17 cellular contexts compared by ENCODE assay signal in genomic region chr6:151592449-151593169, GRCh38.
DNase-seq lines count a peak whose midpoint lies in the region; ATAC-seq and TF ChIP-seq lines count a peak whose summit lies in the region.
"Had no signal": no experiment of that assay in that cellular context is flagged by ENCODE, and none has a peak within 500 bp of the region (broad histone marks: within the 10 kb centered on the region; RNA-seq: fewer than 3 reads in every experiment).

No MANE protein-coding gene starts in this region.

- no peaks in the 10 kb centered on the region for H4K20me1 ChIP-seq in hepatocyte (ENCODE audit: insufficient read depth, poor library complexity, severe bottlenecking)

- no peaks in the 10 kb centered on the region for H3K79me2 ChIP-seq in hepatocyte

- H3K4me3 ChIP-seq in HEK293 (ENCODE audit: low read depth, low read length): no peak overlapping the region
- no peak overlapping the region for H3K4me3 ChIP-seq in hepatocyte
- no peak overlapping the region for H3K4me3 ChIP-seq in transverse colon
- H3K4me3 ChIP-seq: HAP-1 had no signal

- H3K36me3 Mint-ChIP-seq in stimulated activated memory B cell treated with anti-CD40 and anti-IgM and Interleukin-4, amounts not matched to agents 10 μg/mL and 1 μg/mL and 100 μg/mL, for 72 hours: no peaks in the 10 kb centered on the region
- H3K36me3 Mint-ChIP-seq: CD4-positive, alpha-beta memory T cell had no signal

- no peaks in the 10 kb centered on the region for H3K27me3 ChIP-seq in hepatocyte
- H3K27me3 ChIP-seq in transverse colon: no peaks in the 10 kb centered on the region
- H3K27me3 ChIP-seq: BE2C had no signal

- no peaks in the 10 kb centered on the region for H3K9me3 ChIP-seq in HEK293 (ENCODE audit: control insufficient read depth, insufficient read depth, low read depth, low read length)
- no peaks in the 10 kb centered on the region for H3K9me3 ChIP-seq in hepatocyte (ENCODE audit: low read depth)
- H3K9me3 ChIP-seq in transverse colon: peaks cover 7% of the 10 kb centered on the region in 2 donors
- H3K9me3 ChIP-seq: BE2C had no signal

- H3K36me3 ChIP-seq in HEK293 (ENCODE audit: control insufficient read depth in 2 of 2, insufficient read depth in 1 of 2, low read length in 2 of 2) (no peaks in the 10 kb centered on the region), hepatocyte (replicated peaks; ENCODE audit: insufficient read depth, low read depth) (no peaks in the 10 kb centered on the region), transverse colon (no peaks in the 10 kb centered on the region)
- H3K36me3 ChIP-seq: BE2C, HAP-1 had no signal

- H3K4me3 Mint-ChIP-seq in stimulated activated memory B cell treated with anti-CD40 and anti-IgM and Interleukin-4, amounts not matched to agents 10 μg/mL and 1 μg/mL and 100 μg/mL, for 72 hours: no peak overlapping the region
- H3K4me3 Mint-ChIP-seq: CD4-positive, alpha-beta memory T cell; HFFc6 had no signal

- H2AFZ ChIP-seq in hepatocyte: no peak overlapping the region

- H3K4me1 ChIP-seq in HEK293 (ENCODE audit: control insufficient read depth, insufficient read depth, low read length): no peaks in the 10 kb centered on the region
- no peaks in the 10 kb centered on the region for H3K4me1 ChIP-seq in hepatocyte (ENCODE audit: insufficient read depth)
- no peaks in the 10 kb centered on the region for H3K4me1 ChIP-seq in transverse colon
- H3K4me1 ChIP-seq: BE2C, HAP-1 had no signal

- no peak for TF ChIP-seq POLR2A in transverse colon (IDR thresholded peaks at IDR 0.05)

- H3K4me1 Mint-ChIP-seq in stimulated activated memory B cell treated with anti-CD40 and anti-IgM and Interleukin-4, amounts not matched to agents 10 μg/mL and 1 μg/mL and 100 μg/mL, for 72 hours: no peaks in the 10 kb centered on the region
- H3K4me1 Mint-ChIP-seq: CD4-positive, alpha-beta memory T cell had no signal

- TF ChIP-seq EP300 in transverse colon (IDR thresholded peaks at IDR 0.05; ENCODE audit: low read depth): no peak

- TF ChIP-seq CTCF in HEK293 (tag by site-specific recombination; IDR thresholded peaks at IDR 0.05) (no peak), hepatocyte (IDR thresholded peaks at IDR 0.05; ENCODE audit: poor library complexity) (no peak), transverse colon (IDR thresholded peaks at IDR 0.05) (no peak)

- peak; percentile 12 for DNase-seq in LoVo (ENCODE audit: low spot score)
- DNase-seq in hepatocyte (ENCODE audit: low spot score): peak; percentile 42
- DNase-seq in transverse colon: peak; percentile 38
- no peak for DNase-seq in Ammon's horn (ENCODE audit: low spot score)
- DNase-seq in NCI-H446 treated with DMSO at 0.1 percent for 48 hours (lab: John Stamatoyannopoulos, UW): no peak
- DNase-seq: BE2C; CD4-positive, alpha-beta memory T cell; DMS153; DND-41; GDM1; HFFc6; IMR-90; KBM-7 had no signal

- no peaks in the 10 kb centered on the region for H3K9me2 ChIP-seq in hepatocyte (replicated peaks; ENCODE audit: insufficient read depth)

- H3K4me2 ChIP-seq in hepatocyte: no peak overlapping the region

- POLR2A ChIA-PET in HEK293 (lab: Yijun Ruan, JAX): no interaction called here

- ATAC-seq in stimulated activated memory B cell treated with anti-CD40 and anti-IgM and Interleukin-4, amounts not matched to agents 10 μg/mL and 1 μg/mL and 100 μg/mL, for 72 hours: no peak

- H3K27ac Mint-ChIP-seq in stimulated activated memory B cell treated with anti-CD40 and anti-IgM and Interleukin-4, amounts not matched to agents 10 μg/mL and 1 μg/mL and 100 μg/mL, for 72 hours: no peak overlapping the region
- H3K27ac Mint-ChIP-seq: HFFc6 had no signal

- in situ Hi-C loops in transverse colon (cut with MboI; ENCODE audit: low pct_ligation_motif_present in 1 of 4, low pct_unique_long_range_greater_than_20kb in 1 of 4, low sequenced_read_pairs in 3 of 4): no loop called here

- intact Hi-C loops in transverse colon (cut with DNase I; ENCODE audit: low total_unique reads): no loop called here

- CTCF ChIA-PET in HEK293 (lab: Yijun Ruan, JAX): interaction anchor here (0.6 kb wide), 2 partner anchors 52 to 122 kb away, joined by 3 read pairs; no protein-coding TSS in a partner anchor

- peaks cover 24% of the 10 kb centered on the region for H3K27me3 Mint-ChIP-seq in stimulated activated memory B cell treated with anti-CD40 and anti-IgM and Interleukin-4, amounts not matched to agents 10 μg/mL and 1 μg/mL and 100 μg/mL, for 72 hours

- H3K27ac ChIP-seq in HEK293 (ENCODE audit: extremely low read depth, low read depth, low read length): no peak overlapping the region
- peak overlapping the region; percentile 79 for H3K27ac ChIP-seq in hepatocyte
- H3K27ac ChIP-seq in transverse colon: peak overlapping the region in 1 of 4 donors; percentile 47
- H3K27ac ChIP-seq: C4-2B had no signal

- peaks cover 9% of the 10 kb centered on the region for H3K9me3 Mint-ChIP-seq in stimulated activated memory B cell treated with anti-CD40 and anti-IgM and Interleukin-4, amounts not matched to agents 10 μg/mL and 1 μg/mL and 100 μg/mL, for 72 hours

- 76% methylated on average over 10 of the region's 10 CpGs for WGBS in hepatocyte (ENCODE audit: low lambda C conversion rate, missing lambda C conversion rate)
- 58 to 78% methylated on average over 7 to 10 of the region's 10 CpGs for WGBS in transverse colon (ENCODE audit: low coverage in 1 of 2), 2 donors

TF ChIP-seq in HEK293, 187 proteins besides CTCF, POLR2A, EP300 and RAD21:
- TF ChIP-seq ZBTB10 (tag by site-specific recombination; IDR thresholded peaks at IDR 0.05) (no peak), TCF7L2 (IDR thresholded peaks at IDR 0.05; ENCODE audit: borderline replicate concordance, low read depth, low read length) (no peak), SCRT2 (tag by site-specific recombination; IDR thresholded peaks at IDR 0.05) (0 out of 2 replicates have a peak, but pooled peaks have one; percentile 29)

Comparison
In these comparisons a context has a peak if more than half of its experiments do, and no peak if none do; other contexts are left out.
1. DNase-seq: peak in LoVo (single experiment), hepatocyte (single experiment) and transverse colon (single experiment); none in Ammon's horn (single experiment) and NCI-H446 treated with DMSO at 0.1 percent for 48 hours (single experiment).